Comparison of ENCODE assay signal across 8 cellular contexts in genomic region chr10:73159038-73159648, GRCh38. TPM values are rescaled to one million over a fixed set of nuclear protein-coding genes. Genes with fewer than 3 reads are reported as not detected.
DNase-seq lines count a peak whose midpoint lies in the region; ATAC-seq lines count a peak whose summit lies in the region.

No MANE protein-coding gene starts in this region.

- H3K4me1 Mint-ChIP-seq in activated CD4-positive, alpha-beta T cell treated with anti-CD3 and anti-CD28 coated beads, Interleukin-2, amount 10 ng/mL, durations not matched to agents 7 days and 5 days: peaks cover 32% of the 10 kb centered on the region

- peak overlapping the region; percentile 36 for H3K27ac Mint-ChIP-seq in activated CD4-positive, alpha-beta T cell treated with anti-CD3 and anti-CD28 coated beads, Interleukin-2, amount 10 ng/mL, durations not matched to agents 7 days and 5 days

- H3K4me3 Mint-ChIP-seq in activated CD4-positive, alpha-beta T cell treated with anti-CD3 and anti-CD28 coated beads, Interleukin-2, amount 10 ng/mL, durations not matched to agents 7 days and 5 days: no peak overlapping the region

- no peaks in the 10 kb centered on the region for H3K9me3 Mint-ChIP-seq in activated CD4-positive, alpha-beta T cell treated with anti-CD3 and anti-CD28 coated beads, Interleukin-2, amount 10 ng/mL, durations not matched to agents 7 days and 5 days

- peaks cover 42% of the 10 kb centered on the region for H3K36me3 Mint-ChIP-seq in activated CD4-positive, alpha-beta T cell treated with anti-CD3 and anti-CD28 coated beads, Interleukin-2, amount 10 ng/mL, durations not matched to agents 7 days and 5 days (ENCODE audit: low read depth)

- POLR2A ChIA-PET in activated CD4-positive, alpha-beta T cell treated with anti-CD3 and anti-CD28 coated beads, Interleukin-2, amount 10 ng/mL, durations not matched to agents 7 days and 5 days (lab: Charles Lee): no interaction called here

- DNase-seq in SIG-M5 treated with dmso at 0.1 percent for 504 hours (lab: John Stamatoyannopoulos, UW; ENCODE audit: unreplicated experiment) (peak; percentile 41), SIG-M5 (lab: John Stamatoyannopoulos, UW) (no peak), NCI-H146 treated with DMSO at 0.1 percent for 48 hours (lab: John Stamatoyannopoulos, UW; ENCODE audit: unreplicated experiment) (peak; percentile 15), dedifferentiated amniotic fluid mesenchymal stem cell (ENCODE audit: extremely low spot score) (peak; percentile 45), lung microvascular endothelial cell (ENCODE audit: low read depth in 2 of 2) (peak; percentile 56 to 66)
- peak; percentile 64 for DNase-seq in activated CD4-positive, alpha-beta T cell treated with anti-CD3 and anti-CD28 coated beads, Interleukin-2, amount 10 ng/mL, durations not matched to agents 7 days and 5 days
- DNase-seq in stimulated activated CD8-positive, alpha-beta memory T cell treated with anti-CD3 and anti-CD28 coated beads, Interleukin-4, amount 100 ng/mL, for 24 hours (ENCODE audit: low read depth): peak; percentile 29

- H3K27me3 Mint-ChIP-seq in activated CD4-positive, alpha-beta T cell treated with anti-CD3 and anti-CD28 coated beads, Interleukin-2, amount 10 ng/mL, durations not matched to agents 7 days and 5 days: no peaks in the 10 kb centered on the region

- CTCF ChIA-PET in activated CD4-positive, alpha-beta T cell treated with anti-CD3 and anti-CD28 coated beads, Interleukin-2, amount 10 ng/mL, durations not matched to agents 7 days and 5 days (lab: Charles Lee): interaction anchor here (0.9 to 1.6 kb wide), 6 partner anchors 9 to 270 kb away, joined by 3 to 6 read pairs (median 4); partner anchors contain the start of gene FAM149B1

- no peak for ATAC-seq in HG02885 (IDR thresholded peaks at IDR 0.05; ENCODE audit: poor library complexity, unreplicated experiment)

RNA-seq across cellular contexts. Expression of gene ECD, which starts 8.7 kb away (rescaled TPM):
- 10 to 100 TPM; 30.5 to 31.7 TPM for total RNA-seq in activated CD4-positive, alpha-beta T cell treated with anti-CD3 and anti-CD28 coated beads, Interleukin-2, amount 10 ng/mL, durations not matched to agents 7 days and 5 days
- total RNA-seq in lung microvascular endothelial cell: 15.7 and 19.4 TPM in 2 replicates

RNA-seq across cellular contexts. Expression of gene FAM149B1, which starts 8.8 kb away (rescaled TPM):
- 10 to 100 TPM; 15.2 to 17.0 TPM for total RNA-seq in activated CD4-positive, alpha-beta T cell treated with anti-CD3 and anti-CD28 coated beads, Interleukin-2, amount 10 ng/mL, durations not matched to agents 7 days and 5 days
- 15.5 and 26.8 TPM in 2 replicates for total RNA-seq in lung microvascular endothelial cell

RNA-seq across cellular contexts. Expression of gene NUDT13, which starts 48.9 kb away (rescaled TPM):
- total RNA-seq in activated CD4-positive, alpha-beta T cell treated with anti-CD3 and anti-CD28 coated beads, Interleukin-2, amount 10 ng/mL, durations not matched to agents 7 days and 5 days: 1 to 10 TPM; 1.5 TPM
- 1.2 and 1.7 TPM in 2 replicates for total RNA-seq in lung microvascular endothelial cell
